Comparison of ENCODE assay signal across 8 cellular contexts in the genomic region with DNA sequence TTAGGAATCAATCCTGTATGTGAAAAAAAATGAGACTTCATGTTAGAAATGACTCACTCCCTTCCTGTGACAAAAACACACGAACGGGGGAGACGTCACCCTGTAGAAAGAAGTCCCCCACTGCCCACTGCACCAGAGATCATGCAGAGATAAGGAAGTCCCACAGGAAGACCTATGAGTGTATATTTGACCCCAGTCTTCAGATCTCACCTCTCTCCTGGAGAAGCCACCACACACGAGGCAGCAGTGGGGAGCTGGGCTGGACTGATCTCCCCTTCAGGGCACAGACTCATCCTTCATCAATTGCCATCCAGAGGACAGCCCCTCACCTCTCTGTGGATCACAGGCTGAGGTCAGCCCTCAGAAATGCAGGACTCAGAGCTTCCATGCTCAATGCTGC. TPM values are rescaled to one million over a fixed set of nuclear protein-coding genes. Genes with fewer than 3 reads are reported as not detected.
A peak's percentile ranks its signal among the peaks of the same experiment; 100 is the strongest.
DNase-seq lines count a peak whose midpoint lies in the region; FAIRE-seq and TF ChIP-seq lines count a peak whose summit lies in the region.
"Not testable (repeated sequence)": the region's sequence is repeated elsewhere in the genome, so short reads cannot be mapped to it uniquely, and the experiment has no call there.

No MANE protein-coding gene starts in this region.

- peaks cover 16 to 39% (median 31%) of the 10 kb centered on the region in 11 experiments for H3K9me3 ChIP-seq in BLaER1 treated with 17β-estradiol and CSF1 and Interleukin-3, amounts not matched to agents 10 nM and 100 nM (replicated peaks in 1 of 11)
- H3K9me3 ChIP-seq in endodermal cell (ENCODE audit: control insufficient read depth, low read length) = peaks cover 83% of the 10 kb centered on the region
- H3K9me3 ChIP-seq in keratinocyte (ENCODE audit: control insufficient read depth, low read depth, low read length) = not testable (repeated sequence)

- not testable (repeated sequence) for H3K4me3 Mint-ChIP-seq in activated naive CD8-positive, alpha-beta T cell treated with anti-CD3 and anti-CD28 coated beads for 36 hours; endodermal cell

- H3K4me1 Mint-ChIP-seq in activated naive CD8-positive, alpha-beta T cell treated with anti-CD3 and anti-CD28 coated beads for 36 hours = not testable (repeated sequence)
- H3K4me1 Mint-ChIP-seq in endodermal cell = peaks cover 27% of the 10 kb centered on the region

- H4K20me1 ChIP-seq in BLaER1 treated with 17β-estradiol and CSF1 and Interleukin-3, amounts not matched to agents 10 nM and 100 nM; keratinocyte (ENCODE audit: control insufficient read depth, extremely low read depth, insufficient read depth, low read length): not testable (repeated sequence)

- not testable (repeated sequence) for H2AFZ ChIP-seq in keratinocyte (ENCODE audit: control insufficient read depth, low read length)

- 81% methylated on average over 3 to 4 of the region's 4 CpGs for WGBS in endodermal cell (ENCODE audit: insufficient coverage in 1 of 2, insufficient read length in 1 of 2), 2 experiments

- not testable (repeated sequence) for H3K4me3 ChIP-seq in BLaER1 treated with 17β-estradiol and CSF1 and Interleukin-3, amounts not matched to agents 10 nM and 100 nM; endodermal cell (ENCODE audit: low read length); keratinocyte (ENCODE audit: control insufficient read depth in 2 of 3, extremely low read depth in 1 of 3, insufficient read depth in 2 of 3, low read depth in 1 of 3, low read length in 3 of 3)

- H3K27me3 ChIP-seq in BLaER1 treated with 17β-estradiol and CSF1 and Interleukin-3, amounts not matched to agents 10 nM and 100 nM; endodermal cell (ENCODE audit: control insufficient read depth, insufficient read depth, low read length, poor library complexity, severe bottlenecking); keratinocyte (ENCODE audit: control insufficient read depth, extremely low read depth, insufficient read depth, low read length): not testable (repeated sequence)

- H3K27me3 Mint-ChIP-seq in activated naive CD8-positive, alpha-beta T cell treated with anti-CD3 and anti-CD28 coated beads for 36 hours; endodermal cell (ENCODE audit: insufficient read depth): not testable (repeated sequence)

- dilution Hi-C loops in keratinocyte (cut with MboI; ENCODE audit: extremely low pct_ligation_motif_present, low sequenced_read_pairs) = not testable (repeated sequence)

- peaks cover 80% of the 10 kb centered on the region for H3K36me3 Mint-ChIP-seq in activated naive CD8-positive, alpha-beta T cell treated with anti-CD3 and anti-CD28 coated beads for 36 hours
- H3K36me3 Mint-ChIP-seq in endodermal cell (ENCODE audit: low read depth) = peaks cover 96% of the 10 kb centered on the region

- FAIRE-seq in HTR-8/SVneo (lab: Jason Lieb, UNC) = peak; percentile 62
- FAIRE-seq in keratinocyte (lab: Jason Lieb, UNC) = not testable (repeated sequence)

- peaks cover 56 to 80% (median 69%) of the 10 kb centered on the region in 11 experiments for H3K36me3 ChIP-seq in BLaER1 treated with 17β-estradiol and CSF1 and Interleukin-3, amounts not matched to agents 10 nM and 100 nM
- H3K36me3 ChIP-seq in endodermal cell (ENCODE audit: control insufficient read depth, insufficient read depth, low read length) = peaks cover 89% of the 10 kb centered on the region
- H3K36me3 ChIP-seq in keratinocyte (ENCODE audit: control insufficient read depth in 2 of 2, extremely low read depth in 1 of 2, insufficient read depth in 2 of 2, low read length in 2 of 2) = not testable (repeated sequence)

- peaks cover 12 to 32% (median 21%) of the 10 kb centered on the region in 10 experiments for H3K4me1 ChIP-seq in BLaER1 treated with 17β-estradiol and CSF1 and Interleukin-3, amounts not matched to agents 10 nM and 100 nM
- not testable (repeated sequence) for H3K4me1 ChIP-seq in endodermal cell (ENCODE audit: control insufficient read depth, insufficient read depth, low read length); keratinocyte (ENCODE audit: control insufficient read depth, extremely low read depth, insufficient read depth, low read length)

- H3K4me2 ChIP-seq in BLaER1 treated with 17β-estradiol and CSF1 and Interleukin-3, amounts not matched to agents 10 nM and 100 nM = peak overlapping the region in 9 of 11 experiments; percentile 33 to 57 (median 48); a peak in 17 of 22 replicates
- peak overlapping the region; percentile 45 for H3K4me2 ChIP-seq in keratinocyte (ENCODE audit: control insufficient read depth, extremely low read depth, insufficient read depth, low read depth, low read length)

- DNase-seq in HTR-8/SVneo (ENCODE audit: insufficient read length, low spot score) (peak; percentile 11), T1000 (lab: John Stamatoyannopoulos, UW) (peak; percentile 86), activated T-cell treated with anti-CD3 and anti-CD28 coated beads for 4 hours (peak; percentile 5), endodermal cell (peak; percentile 56), keratinocyte (ENCODE audit: low read depth, low spot score) (peak; percentile 35), pulmonary artery endothelial cell (ENCODE audit: low read depth, low spot score) (peak; percentile 11)
- not testable (repeated sequence) for DNase-seq in activated naive CD8-positive, alpha-beta T cell treated with anti-CD3 and anti-CD28 coated beads for 36 hours

- not testable (repeated sequence) for TF ChIP-seq CTCF in endodermal cell (conservative IDR thresholded peaks at IDR 0.05); keratinocyte (optimal IDR thresholded peaks at IDR 0.05 in 1 of 3, IDR thresholded peaks at IDR 0.05 in 1 of 3, conservative IDR thresholded peaks at IDR 0.05 in 1 of 3; ENCODE audit: extremely low read depth in 1 of 3, insufficient read depth in 2 of 3, low read length in 3 of 3)

- H3K9ac ChIP-seq in BLaER1 treated with 17β-estradiol and CSF1 and Interleukin-3, amounts not matched to agents 10 nM and 100 nM = peak overlapping the region in 1 of 11 experiments; percentile 7; a peak in 2 of 22 replicates
- H3K9ac ChIP-seq in endodermal cell (ENCODE audit: extremely low read depth, low read length, poor library complexity, severe bottlenecking); keratinocyte (ENCODE audit: control insufficient read depth, extremely low read depth, insufficient read depth, low read length): not testable (repeated sequence)

- not testable (repeated sequence) for H3K79me2 ChIP-seq in keratinocyte (ENCODE audit: control insufficient read depth, insufficient read depth, low read length)

- peaks cover 24% of the 10 kb centered on the region for H3K9me3 Mint-ChIP-seq in activated naive CD8-positive, alpha-beta T cell treated with anti-CD3 and anti-CD28 coated beads for 36 hours
- H3K9me3 Mint-ChIP-seq in endodermal cell = peaks cover 34% of the 10 kb centered on the region

- not testable (repeated sequence) for H3K9me1 ChIP-seq in keratinocyte (ENCODE audit: control insufficient read depth, extremely low read depth, insufficient read depth, low read length)

- H3K27ac ChIP-seq in BLaER1 treated with 17β-estradiol and CSF1 and Interleukin-3, amounts not matched to agents 10 nM and 100 nM = peak overlapping the region in 2 of 11 experiments; percentile 32 to 40; a peak in 1 of 22 replicates
- H3K27ac ChIP-seq in endodermal cell (ENCODE audit: low read depth, low read length); keratinocyte (ENCODE audit: control insufficient read depth, insufficient read depth, low read length): not testable (repeated sequence)

- peak overlapping the region; percentile 75 for H3K27ac Mint-ChIP-seq in activated naive CD8-positive, alpha-beta T cell treated with anti-CD3 and anti-CD28 coated beads for 36 hours
- H3K27ac Mint-ChIP-seq in endodermal cell = not testable (repeated sequence)

RNA-seq across cellular contexts. Expression of gene ZNF611, which starts 18.9 kb away (rescaled TPM):
- total RNA-seq in activated naive CD8-positive, alpha-beta T cell treated with anti-CD3 and anti-CD28 coated beads for 36 hours = 10 to 100 TPM; 15.1 to 15.9 TPM
- total RNA-seq in endodermal cell (100 to 1,000 TPM in 1 of 2 donors, 10 to 100 TPM in 1; 96.9 to 136 TPM), pulmonary artery endothelial cell (8.7 and 11.1 TPM in 2 replicates)
- 12.4 TPM for polyA plus RNA-seq in endodermal cell (2013, experiment 1 of 2)
- polyA plus RNA-seq in endodermal cell (2013, experiment 2 of 2) = 15.0 TPM
- polyA plus RNA-seq in keratinocyte = 2.8 to 2.9 TPM (median 2.9 TPM) in 3 replicates
- 3.1 TPM for polyA plus RNA-seq in keratinocyte (2011; ENCODE audit: low read depth)
- polyA plus RNA-seq in keratinocyte (2011; cell fraction: cytosol; rRNA removed) = 1.2 and 2.7 TPM in 2 replicates
- 5.7 and 5.8 TPM in 2 replicates for polyA plus RNA-seq in keratinocyte (2011; cell fraction: nucleus; rRNA removed)
- polyA plus RNA-seq in keratinocyte (2012; ENCODE audit: low replicate concordance) = 1.8 and 3.4 TPM in 2 replicates
- polyA minus RNA-seq in keratinocyte = 3.2 to 15.9 TPM (median 8.4 TPM) in 3 replicates
- 3.1 TPM for polyA minus RNA-seq in keratinocyte (2011; cell fraction: cytosol; rRNA and poly(A)+ RNA removed)
- 7.3 and 14.6 TPM in 2 replicates for polyA minus RNA-seq in keratinocyte (2011; cell fraction: nucleus; rRNA and poly(A)+ RNA removed)
